8 cellular contexts compared by ENCODE assay signal in genomic region chr9:137589441-137590122, GRCh38. TPM values are rescaled to one million over a fixed set of nuclear protein-coding genes. Genes with fewer than 3 reads are reported as not detected.
DNase-seq lines count a peak whose midpoint lies in the region; ATAC-seq lines count a peak whose summit lies in the region.

No MANE protein-coding gene starts in this region.

- no peaks in the 10 kb centered on the region for H3K27me3 Mint-ChIP-seq in activated naive CD8-positive, alpha-beta T cell treated with anti-CD3 and anti-CD28 coated beads for 36 hours
- H3K27me3 Mint-ChIP-seq in immature natural killer cell (ENCODE audit: low read depth in 3 of 3), result peaks cover 0 to 13% (median 9%) of the 10 kb centered on the region in 3 donors

- DNase-seq in CD1c-positive myeloid dendritic cell (ENCODE audit: extremely low spot score) (peak; percentile 20), immature natural killer cell (peak; percentile 24 to 27 (median 25)), DMS114 treated with DMSO at 0.1 percent for 48 hours (lab: John Stamatoyannopoulos, UW; ENCODE audit: unreplicated experiment) (no peak), RKO (ENCODE audit: low spot score) (no peak)
- no peak for DNase-seq in activated naive CD8-positive, alpha-beta T cell treated with anti-CD3 and anti-CD28 coated beads for 36 hours
- no peak for DNase-seq in stimulated activated naive CD8-positive, alpha-beta T cell treated with anti-CD3 and anti-CD28 coated beads, Interleukin-15, Interleukin-2, amounts not matched to agents 100 U/mL and 50 U/mL, for 24 hours

- peak; percentile 25 for ATAC-seq in GM19397 (IDR thresholded peaks at IDR 0.05; ENCODE audit: unreplicated experiment)
- ATAC-seq in HG03469 (IDR thresholded peaks at IDR 0.05; ENCODE audit: unreplicated experiment), result peak; percentile 17
- ATAC-seq in stimulated activated naive CD8-positive, alpha-beta T cell treated with anti-CD3 and anti-CD28 coated beads, Interleukin-15, Interleukin-2, amounts not matched to agents 100 U/mL and 50 U/mL, for 24 hours, result peak; percentile 0

- H3K4me3 Mint-ChIP-seq in activated naive CD8-positive, alpha-beta T cell treated with anti-CD3 and anti-CD28 coated beads for 36 hours, result peak overlapping the region; percentile 86
- H3K4me3 Mint-ChIP-seq in immature natural killer cell, result peak overlapping the region; percentile 81 to 85 (median 81)

- peaks cover 8% of the 10 kb centered on the region for H3K4me1 Mint-ChIP-seq in activated naive CD8-positive, alpha-beta T cell treated with anti-CD3 and anti-CD28 coated beads for 36 hours
- H3K4me1 Mint-ChIP-seq in immature natural killer cell, result peaks cover 11% of the 10 kb centered on the region in 2 donors

- peaks cover 19% of the 10 kb centered on the region for H3K36me3 Mint-ChIP-seq in activated naive CD8-positive, alpha-beta T cell treated with anti-CD3 and anti-CD28 coated beads for 36 hours
- H3K36me3 Mint-ChIP-seq in immature natural killer cell, result peaks cover 0 to 12% (median 6%) of the 10 kb centered on the region in 3 donors

- peak overlapping the region; percentile 75 for H3K27ac Mint-ChIP-seq in activated naive CD8-positive, alpha-beta T cell treated with anti-CD3 and anti-CD28 coated beads for 36 hours
- peak overlapping the region in 5 of 6 donors; percentile 39 to 86 (median 74) for H3K27ac Mint-ChIP-seq in immature natural killer cell

- no peaks in the 10 kb centered on the region for H3K9me3 Mint-ChIP-seq in activated naive CD8-positive, alpha-beta T cell treated with anti-CD3 and anti-CD28 coated beads for 36 hours
- H3K9me3 Mint-ChIP-seq in immature natural killer cell, result no peaks in the 10 kb centered on the region

RNA-seq across cellular contexts. Expression of gene ZMYND19, which starts 0.7 kb away (rescaled TPM):
- 10 to 100 TPM; 55.6 to 56.4 TPM for total RNA-seq in activated naive CD8-positive, alpha-beta T cell treated with anti-CD3 and anti-CD28 coated beads for 36 hours
- 1 to 10 TPM; 1.5 to 7.0 (median 3.3) TPM for polyA plus RNA-seq in immature natural killer cell

RNA-seq across cellular contexts. Expression of gene DPH7, which starts 10.9 kb away (rescaled TPM):
- total RNA-seq in activated naive CD8-positive, alpha-beta T cell treated with anti-CD3 and anti-CD28 coated beads for 36 hours, result 10 to 100 TPM; 31.7 to 33.7 TPM
- 10 to 100 TPM; 21.4 to 32.4 (median 30.1) TPM for polyA plus RNA-seq in immature natural killer cell

RNA-seq across cellular contexts. Expression of gene ARRDC1, which starts 15.9 kb away (rescaled TPM):
- 10 to 100 TPM; 28.6 to 29.3 TPM for total RNA-seq in activated naive CD8-positive, alpha-beta T cell treated with anti-CD3 and anti-CD28 coated beads for 36 hours
- polyA plus RNA-seq in immature natural killer cell, result 10 to 100 TPM; 39.1 to 60.7 (median 57.3) TPM

RNA-seq across cellular contexts. Expression of gene EHMT1, which starts 29.2 kb away (rescaled TPM):
- total RNA-seq in activated naive CD8-positive, alpha-beta T cell treated with anti-CD3 and anti-CD28 coated beads for 36 hours, result 10 to 100 TPM; 65.9 to 66.3 TPM
- polyA plus RNA-seq in immature natural killer cell, result 10 to 100 TPM; 14.1 to 62.7 (median 14.8) TPM

RNA-seq across cellular contexts. Expression of gene MRPL41, which starts 37.9 kb away (rescaled TPM):
- total RNA-seq in activated naive CD8-positive, alpha-beta T cell treated with anti-CD3 and anti-CD28 coated beads for 36 hours, result 10 to 100 TPM; 54.6 to 54.9 TPM
- polyA plus RNA-seq in immature natural killer cell, result 10 to 100 TPM; 27.2 to 87.7 (median 48.8) TPM

Comparison
In these comparisons a context has a peak if more than half of its experiments do, and no peak if none do; other contexts are left out.
1. DNase-seq: peak in CD1c-positive myeloid dendritic cell (single experiment) and immature natural killer cell (3 of 3); none in activated naive CD8-positive, alpha-beta T cell treated with anti-CD3 and anti-CD28 coated beads for 36 hours (single experiment), stimulated activated naive CD8-positive, alpha-beta T cell treated with anti-CD3 and anti-CD28 coated beads, Interleukin-15, Interleukin-2, amounts not matched to agents 100 U/mL and 50 U/mL, for 24 hours (single experiment), DMS114 treated with DMSO at 0.1 percent for 48 hours (single experiment) and RKO (single experiment).
2. Peak in every context shown above with its lines, with median percentiles within 50 percentile points of each other: ATAC-seq.